Comparison of ENCODE assay signal across 1 cellular context in the genomic region with DNA sequence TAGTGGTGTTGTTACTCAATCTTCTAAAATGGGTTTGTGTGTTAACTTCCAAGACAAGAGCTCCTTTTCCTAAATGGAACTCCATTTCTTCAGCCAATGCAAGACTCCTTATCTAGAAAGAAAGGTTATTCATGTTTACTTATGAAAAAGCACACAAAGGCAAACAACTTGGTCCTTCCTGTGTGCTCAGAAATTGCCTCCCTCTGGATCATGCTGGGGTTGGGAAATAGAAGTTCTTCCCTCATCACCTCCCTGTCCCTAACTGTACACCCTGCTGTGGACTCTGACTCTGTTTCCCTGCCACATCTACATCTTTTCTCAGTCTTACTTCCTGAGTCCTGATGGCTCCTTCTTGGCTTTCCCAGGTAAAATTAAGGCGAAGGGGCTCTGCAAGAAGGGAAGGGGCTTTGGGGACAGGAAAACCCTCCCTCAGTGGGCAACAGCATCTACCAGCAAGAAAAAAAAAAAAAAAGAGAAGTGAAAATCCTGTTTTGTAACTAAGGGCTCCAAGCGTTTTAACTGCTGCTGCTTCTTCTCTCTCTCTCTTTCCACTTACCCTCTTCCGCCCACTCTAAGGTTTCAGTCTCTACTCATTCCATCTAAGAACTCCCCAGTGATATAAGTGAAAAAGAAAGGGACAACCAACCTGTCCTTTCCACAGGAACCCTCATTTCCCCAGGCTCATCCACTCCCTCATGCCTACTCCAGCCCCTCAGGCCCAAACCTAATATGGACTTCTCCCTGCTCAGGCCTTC.
A peak's percentile ranks its signal among the peaks of the same experiment; 100 is the strongest.
TF ChIP-seq lines count a peak whose summit lies in the region.

No MANE protein-coding gene starts in this region.

TF ChIP-seq in GM12878, 131 proteins besides CTCF, POLR2A, EP300 and RAD21 (continued from another document and continues in another):
- TF ChIP-seq, protein P1, sequence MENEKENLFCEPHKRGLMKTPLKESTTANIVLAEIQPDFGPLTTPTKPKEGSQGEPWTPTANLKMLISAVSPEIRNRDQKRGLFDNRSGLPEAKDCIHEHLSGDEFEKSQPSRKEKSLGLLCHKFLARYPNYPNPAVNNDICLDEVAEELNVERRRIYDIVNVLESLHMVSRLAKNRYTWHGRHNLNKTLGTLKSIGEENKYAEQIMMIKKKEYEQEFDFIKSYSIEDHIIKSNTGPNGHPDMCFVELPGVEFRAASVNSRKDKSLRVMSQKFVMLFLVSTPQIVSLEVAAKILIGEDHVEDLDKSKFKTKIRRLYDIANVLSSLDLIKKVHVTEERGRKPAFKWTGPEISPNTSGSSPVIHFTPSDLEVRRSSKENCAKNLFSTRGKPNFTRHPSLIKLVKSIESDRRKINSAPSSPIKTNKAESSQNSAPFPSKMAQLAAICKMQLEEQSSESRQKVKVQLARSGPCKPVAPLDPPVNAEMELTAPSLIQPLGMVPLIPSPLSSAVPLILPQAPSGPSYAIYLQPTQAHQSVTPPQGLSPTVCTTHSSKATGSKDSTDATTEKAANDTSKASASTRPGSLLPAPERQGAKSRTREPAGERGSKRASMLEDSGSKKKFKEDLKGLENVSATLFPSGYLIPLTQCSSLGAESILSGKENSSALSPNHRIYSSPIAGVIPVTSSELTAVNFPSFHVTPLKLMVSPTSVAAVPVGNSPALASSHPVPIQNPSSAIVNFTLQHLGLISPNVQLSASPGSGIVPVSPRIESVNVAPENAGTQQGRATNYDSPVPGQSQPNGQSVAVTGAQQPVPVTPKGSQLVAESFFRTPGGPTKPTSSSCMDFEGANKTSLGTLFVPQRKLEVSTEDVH (IDR thresholded peaks at IDR 0.05; ENCODE audit: low read depth, partially characterized antibody), result no peak
- TF ChIP-seq CREB1 (IDR thresholded peaks at IDR 0.05; ENCODE audit: low read depth), result peak; percentile 46; the same call in 1 of the 2 replicates
- TF ChIP-seq, protein P2, sequence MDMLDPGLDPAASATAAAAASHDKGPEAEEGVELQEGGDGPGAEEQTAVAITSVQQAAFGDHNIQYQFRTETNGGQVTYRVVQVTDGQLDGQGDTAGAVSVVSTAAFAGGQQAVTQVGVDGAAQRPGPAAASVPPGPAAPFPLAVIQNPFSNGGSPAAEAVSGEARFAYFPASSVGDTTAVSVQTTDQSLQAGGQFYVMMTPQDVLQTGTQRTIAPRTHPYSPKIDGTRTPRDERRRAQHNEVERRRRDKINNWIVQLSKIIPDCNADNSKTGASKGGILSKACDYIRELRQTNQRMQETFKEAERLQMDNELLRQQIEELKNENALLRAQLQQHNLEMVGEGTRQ (IDR thresholded peaks at IDR 0.05; ENCODE audit: borderline replicate concordance, low read depth, low read length), result no peak
- TF ChIP-seq SPI1 (IDR thresholded peaks at IDR 0.05; ENCODE audit: borderline replicate concordance, insufficient read depth, low read depth, low read length), result peak; percentile 96
- TF ChIP-seq SUZ12 (IDR thresholded peaks at IDR 0.05; ENCODE audit: unreplicated experiment), result no peak
- no peak for TF ChIP-seq RCOR1 (conservative IDR thresholded peaks at IDR 0.05; ENCODE audit: low read depth, low read length)
- peak; percentile 88; the same call in 1 of the 2 replicates for TF ChIP-seq MTA3 (IDR thresholded peaks at IDR 0.05; ENCODE audit: borderline replicate concordance, low read length)
- TF ChIP-seq ZZZ3 (IDR thresholded peaks at IDR 0.05; ENCODE audit: control insufficient read depth, insufficient read length, low read depth), result no peak
- no peak for TF ChIP-seq BHLHE40 (IDR thresholded peaks at IDR 0.05; ENCODE audit: borderline replicate concordance in 1 of 2, low read depth in 2 of 2, low read length in 1 of 2)
- peak; percentile 45; the same call in 1 of the 2 replicates for TF ChIP-seq BMI1 (IDR thresholded peaks at IDR 0.05; ENCODE audit: borderline replicate concordance)
- peak; percentile 39; the same call in 1 of the 2 replicates for TF ChIP-seq GATAD2B (conservative IDR thresholded peaks at IDR 0.05; ENCODE audit: low read depth)
- no peak for TF ChIP-seq TARDBP (IDR thresholded peaks at IDR 0.05; ENCODE audit: borderline replicate concordance)
- no peak for TF ChIP-seq YBX1 (IDR thresholded peaks at IDR 0.05)
- no peak for TF ChIP-seq NR2F1 (conservative IDR thresholded peaks at IDR 0.05)
- TF ChIP-seq MYB (IDR thresholded peaks at IDR 0.05; ENCODE audit: borderline replicate concordance, low read depth, low read length), result no peak
- no peak for TF ChIP-seq HCFC1 (IDR thresholded peaks at IDR 0.05; ENCODE audit: low read length)
- peak; percentile 64; the same call in 1 of the 2 replicates for TF ChIP-seq CREM (IDR thresholded peaks at IDR 0.05; ENCODE audit: low read depth)
- TF ChIP-seq ZSCAN29 (IDR thresholded peaks at IDR 0.05), result no peak
- no peak for TF ChIP-seq CBFB (IDR thresholded peaks at IDR 0.05; ENCODE audit: low read depth)
- no peak for TF ChIP-seq ELK1 (IDR thresholded peaks at IDR 0.05; ENCODE audit: low read depth, low read length)
- no peak for TF ChIP-seq ZNF207 (IDR thresholded peaks at IDR 0.05; ENCODE audit: borderline replicate concordance)
- 0 out of 2 replicates have a peak, but pooled peaks have one; percentile 61 for TF ChIP-seq CBX5 (IDR thresholded peaks at IDR 0.05; ENCODE audit: low read depth)
- TF ChIP-seq SREBF1 (IDR thresholded peaks at IDR 0.05; ENCODE audit: low read length), result no peak
- TF ChIP-seq SMC3 (IDR thresholded peaks at IDR 0.05; ENCODE audit: borderline replicate concordance, low read length), result no peak
- TF ChIP-seq, protein P3, sequence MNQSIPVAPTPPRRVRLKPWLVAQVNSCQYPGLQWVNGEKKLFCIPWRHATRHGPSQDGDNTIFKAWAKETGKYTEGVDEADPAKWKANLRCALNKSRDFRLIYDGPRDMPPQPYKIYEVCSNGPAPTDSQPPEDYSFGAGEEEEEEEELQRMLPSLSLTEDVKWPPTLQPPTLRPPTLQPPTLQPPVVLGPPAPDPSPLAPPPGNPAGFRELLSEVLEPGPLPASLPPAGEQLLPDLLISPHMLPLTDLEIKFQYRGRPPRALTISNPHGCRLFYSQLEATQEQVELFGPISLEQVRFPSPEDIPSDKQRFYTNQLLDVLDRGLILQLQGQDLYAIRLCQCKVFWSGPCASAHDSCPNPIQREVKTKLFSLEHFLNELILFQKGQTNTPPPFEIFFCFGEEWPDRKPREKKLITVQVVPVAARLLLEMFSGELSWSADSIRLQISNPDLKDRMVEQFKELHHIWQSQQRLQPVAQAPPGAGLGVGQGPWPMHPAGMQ (IDR thresholded peaks at IDR 0.05; ENCODE audit: borderline replicate concordance), result no peak
- no peak for TF ChIP-seq NFYA (IDR thresholded peaks at IDR 0.05; ENCODE audit: borderline replicate concordance, low read depth, low read length)
- 0 out of 2 replicates have a peak, but pooled peaks have one; percentile 20 for TF ChIP-seq YY1 (IDR thresholded peaks at IDR 0.05; ENCODE audit: low read depth, low read length)
- TF ChIP-seq ZNF217 (IDR thresholded peaks at IDR 0.05), result no peak
- no peak for TF ChIP-seq CBX3 (IDR thresholded peaks at IDR 0.05; ENCODE audit: borderline replicate concordance, low read depth)
- no peak for TF ChIP-seq ZBED1 (IDR thresholded peaks at IDR 0.05; ENCODE audit: borderline replicate concordance)
- peak; percentile 57; the same call in 1 of the 2 replicates for TF ChIP-seq PAX5 (IDR thresholded peaks at IDR 0.05; ENCODE audit: borderline replicate concordance, low read depth, low read length)
- no peak for TF ChIP-seq ZNF24 (IDR thresholded peaks at IDR 0.05)
- no peak for TF ChIP-seq PAX8 (IDR thresholded peaks at IDR 0.05)
- TF ChIP-seq, protein P4, sequence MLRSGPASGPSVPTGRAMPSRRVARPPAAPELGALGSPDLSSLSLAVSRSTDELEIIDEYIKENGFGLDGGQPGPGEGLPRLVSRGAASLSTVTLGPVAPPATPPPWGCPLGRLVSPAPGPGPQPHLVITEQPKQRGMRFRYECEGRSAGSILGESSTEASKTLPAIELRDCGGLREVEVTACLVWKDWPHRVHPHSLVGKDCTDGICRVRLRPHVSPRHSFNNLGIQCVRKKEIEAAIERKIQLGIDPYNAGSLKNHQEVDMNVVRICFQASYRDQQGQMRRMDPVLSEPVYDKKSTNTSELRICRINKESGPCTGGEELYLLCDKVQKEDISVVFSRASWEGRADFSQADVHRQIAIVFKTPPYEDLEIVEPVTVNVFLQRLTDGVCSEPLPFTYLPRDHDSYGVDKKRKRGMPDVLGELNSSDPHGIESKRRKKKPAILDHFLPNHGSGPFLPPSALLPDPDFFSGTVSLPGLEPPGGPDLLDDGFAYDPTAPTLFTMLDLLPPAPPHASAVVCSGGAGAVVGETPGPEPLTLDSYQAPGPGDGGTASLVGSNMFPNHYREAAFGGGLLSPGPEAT (IDR thresholded peaks at IDR 0.05; ENCODE audit: low read depth), result peak; percentile 96
- no peak for TF ChIP-seq TBL1XR1 (IDR thresholded peaks at IDR 0.05; ENCODE audit: low read depth, low read length)
- no peak for TF ChIP-seq WRNIP1 (IDR thresholded peaks at IDR 0.05; ENCODE audit: borderline replicate concordance, low read depth, low read length)
- TF ChIP-seq ZNF274 (IDR thresholded peaks at IDR 0.05; ENCODE audit: insufficient read depth, insufficient read length), result no peak
- TF ChIP-seq NRF1 (conservative IDR thresholded peaks at IDR 0.05; ENCODE audit: low read depth, low read length), result no peak
- TF ChIP-seq POLR2AphosphoS2 (IDR thresholded peaks at IDR 0.05; ENCODE audit: low read depth, low read length), result no peak
- no peak for TF ChIP-seq IRF3 (IDR thresholded peaks at IDR 0.05)
- TF ChIP-seq NFIC (IDR thresholded peaks at IDR 0.05; ENCODE audit: low read depth, low read length), result peak; percentile 91
- TF ChIP-seq, protein P5, sequence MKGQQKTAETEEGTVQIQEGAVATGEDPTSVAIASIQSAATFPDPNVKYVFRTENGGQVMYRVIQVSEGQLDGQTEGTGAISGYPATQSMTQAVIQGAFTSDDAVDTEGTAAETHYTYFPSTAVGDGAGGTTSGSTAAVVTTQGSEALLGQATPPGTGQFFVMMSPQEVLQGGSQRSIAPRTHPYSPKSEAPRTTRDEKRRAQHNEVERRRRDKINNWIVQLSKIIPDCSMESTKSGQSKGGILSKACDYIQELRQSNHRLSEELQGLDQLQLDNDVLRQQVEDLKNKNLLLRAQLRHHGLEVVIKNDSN (IDR thresholded peaks at IDR 0.05; ENCODE audit: borderline replicate concordance, extremely low read length, insufficient read depth, low read depth, low read length), result no peak
- 0 out of 3 replicates have a peak, but pooled peaks have one; percentile 48 for TF ChIP-seq POU2F2 (IDR thresholded peaks at IDR 0.05; ENCODE audit: borderline replicate concordance, low read depth, low read length)
- no peak for TF ChIP-seq ASH2L (IDR thresholded peaks at IDR 0.05; ENCODE audit: borderline replicate concordance, low read depth)
- TF ChIP-seq MXI1 (IDR thresholded peaks at IDR 0.05; ENCODE audit: low read depth, low read length), result no peak
- TF ChIP-seq, protein P6, sequence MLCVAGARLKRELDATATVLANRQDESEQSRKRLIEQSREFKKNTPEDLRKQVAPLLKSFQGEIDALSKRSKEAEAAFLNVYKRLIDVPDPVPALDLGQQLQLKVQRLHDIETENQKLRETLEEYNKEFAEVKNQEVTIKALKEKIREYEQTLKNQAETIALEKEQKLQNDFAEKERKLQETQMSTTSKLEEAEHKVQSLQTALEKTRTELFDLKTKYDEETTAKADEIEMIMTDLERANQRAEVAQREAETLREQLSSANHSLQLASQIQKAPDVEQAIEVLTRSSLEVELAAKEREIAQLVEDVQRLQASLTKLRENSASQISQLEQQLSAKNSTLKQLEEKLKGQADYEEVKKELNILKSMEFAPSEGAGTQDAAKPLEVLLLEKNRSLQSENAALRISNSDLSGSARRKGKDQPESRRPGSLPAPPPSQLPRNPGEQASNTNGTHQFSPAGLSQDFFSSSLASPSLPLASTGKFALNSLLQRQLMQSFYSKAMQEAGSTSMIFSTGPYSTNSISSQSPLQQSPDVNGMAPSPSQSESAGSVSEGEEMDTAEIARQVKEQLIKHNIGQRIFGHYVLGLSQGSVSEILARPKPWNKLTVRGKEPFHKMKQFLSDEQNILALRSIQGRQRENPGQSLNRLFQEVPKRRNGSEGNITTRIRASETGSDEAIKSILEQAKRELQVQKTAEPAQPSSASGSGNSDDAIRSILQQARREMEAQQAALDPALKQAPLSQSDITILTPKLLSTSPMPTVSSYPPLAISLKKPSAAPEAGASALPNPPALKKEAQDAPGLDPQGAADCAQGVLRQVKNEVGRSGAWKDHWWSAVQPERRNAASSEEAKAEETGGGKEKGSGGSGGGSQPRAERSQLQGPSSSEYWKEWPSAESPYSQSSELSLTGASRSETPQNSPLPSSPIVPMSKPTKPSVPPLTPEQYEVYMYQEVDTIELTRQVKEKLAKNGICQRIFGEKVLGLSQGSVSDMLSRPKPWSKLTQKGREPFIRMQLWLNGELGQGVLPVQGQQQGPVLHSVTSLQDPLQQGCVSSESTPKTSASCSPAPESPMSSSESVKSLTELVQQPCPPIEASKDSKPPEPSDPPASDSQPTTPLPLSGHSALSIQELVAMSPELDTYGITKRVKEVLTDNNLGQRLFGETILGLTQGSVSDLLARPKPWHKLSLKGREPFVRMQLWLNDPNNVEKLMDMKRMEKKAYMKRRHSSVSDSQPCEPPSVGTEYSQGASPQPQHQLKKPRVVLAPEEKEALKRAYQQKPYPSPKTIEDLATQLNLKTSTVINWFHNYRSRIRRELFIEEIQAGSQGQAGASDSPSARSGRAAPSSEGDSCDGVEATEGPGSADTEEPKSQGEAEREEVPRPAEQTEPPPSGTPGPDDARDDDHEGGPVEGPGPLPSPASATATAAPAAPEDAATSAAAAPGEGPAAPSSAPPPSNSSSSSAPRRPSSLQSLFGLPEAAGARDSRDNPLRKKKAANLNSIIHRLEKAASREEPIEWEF (IDR thresholded peaks at IDR 0.05; ENCODE audit: insufficient replicate concordance, low read depth, low read length), result no peak
- peak; percentile 55; the same call in 1 of the 2 replicates for TF ChIP-seq BACH1 (IDR thresholded peaks at IDR 0.05; ENCODE audit: borderline replicate concordance)
- peak; percentile 70 for TF ChIP-seq ATF7 (IDR thresholded peaks at IDR 0.05; ENCODE audit: low read depth)
